Comparison of ENCODE assay signal across 8 cellular contexts in genomic region chr1:85201340-85202091, GRCh38. TPM values are rescaled to one million over a fixed set of nuclear protein-coding genes. Genes with fewer than 3 reads are reported as not detected.
DNase-seq lines count a peak whose midpoint lies in the region; ATAC-seq and TF ChIP-seq lines count a peak whose summit lies in the region.

No MANE protein-coding gene starts in this region.

- DNase-seq in NCI-H2029 (lab: John Stamatoyannopoulos, UW): peak; percentile 63
- DNase-seq in NCI-H2029 treated with DMSO at 0.1 percent for 48 hours (lab: John Stamatoyannopoulos, UW): no peak
- peak; percentile 16 for DNase-seq in NCI-H446 treated with DMSO at 0.1 percent for 48 hours (lab: John Stamatoyannopoulos, UW)
- peak; percentile 79 for DNase-seq in activated CD8-positive, alpha-beta memory T cell treated with anti-CD3 and anti-CD28 coated beads, Interleukin-2, amount 50 U/mL, for 48 hours
- DNase-seq in epithelial cell of esophagus (ENCODE audit: low read depth): peak; percentile 70
- peak; percentile 75 for DNase-seq in mucosa of gallbladder (ENCODE audit: low spot score)
- DNase-seq in stimulated activated CD8-positive, alpha-beta memory T cell treated with anti-CD3 and anti-CD28 coated beads, Interleukin-4, amount 100 ng/mL, for 4 hours (ENCODE audit: low read depth in 2 of 2, low spot score in 1 of 2): peak; percentile 22 to 40

- ATAC-seq in HG02885 (IDR thresholded peaks at IDR 0.05; ENCODE audit: poor library complexity, unreplicated experiment): peak; percentile 60

- peak overlapping the region; percentile 76 for H3K4me3 ChIP-seq in epithelial cell of esophagus (ENCODE audit: low read length)

- TF ChIP-seq CTCF in epithelial cell of esophagus (IDR thresholded peaks at IDR 0.05; ENCODE audit: insufficient read depth, low read depth, low read length, missing control alignments): no peak

RNA-seq across cellular contexts. Expression of gene SYDE2, which starts 0.7 kb away (rescaled TPM):
- total RNA-seq in mucosa of gallbladder: 19.8 TPM

RNA-seq across cellular contexts. Expression of gene C1orf52, which starts 57.9 kb away (rescaled TPM):
- total RNA-seq in mucosa of gallbladder: 18.6 TPM
